Comparison of ENCODE assay signal across 8 cellular contexts in the genomic region with DNA sequence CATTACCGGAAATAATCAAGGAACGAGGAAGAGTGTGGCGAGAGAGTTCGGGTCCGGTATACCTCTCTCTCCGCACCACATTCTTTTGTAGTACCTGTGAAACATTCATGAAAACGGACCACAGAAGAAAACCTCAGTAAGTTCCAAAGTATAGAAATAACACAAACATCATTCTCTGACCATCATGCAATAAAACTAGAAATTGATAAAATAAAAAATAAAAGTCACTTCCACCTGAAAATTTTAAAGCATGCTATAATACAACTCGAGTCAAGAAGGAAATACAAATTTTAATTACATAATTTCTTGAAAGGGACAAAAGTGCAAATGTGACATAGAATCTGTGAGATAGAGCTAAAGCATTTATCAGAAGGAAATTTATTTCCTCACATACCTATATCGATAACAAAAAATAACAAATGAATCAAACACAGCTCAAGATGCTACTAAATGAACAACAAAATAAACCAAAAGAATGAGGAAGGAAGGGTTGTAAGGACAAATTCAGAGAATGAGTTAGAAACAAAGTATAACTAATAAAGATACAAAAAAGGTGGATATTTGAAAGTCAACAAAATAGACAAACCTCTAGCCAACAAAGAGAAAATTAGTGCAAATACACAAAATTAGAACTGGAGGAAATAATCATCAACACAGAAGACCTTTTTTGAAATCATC.
A peak's percentile ranks its signal among the peaks of the same experiment; 100 is the strongest.
DNase-seq lines count a peak whose midpoint lies in the region; ATAC-seq and TF ChIP-seq lines count a peak whose summit lies in the region.

No MANE protein-coding gene starts in this region.

- H3K4me1 Mint-ChIP-seq in brain: peaks cover 23% of the 10 kb centered on the region

- no peak for DNase-seq in left ventricle myocardium inferior
- DNase-seq in Right ventricle myocardium superior: no peak
- no peak for DNase-seq in vagina (ENCODE audit: extremely low spot score in 2 of 2)
- no peak for DNase-seq in NCI-H2107 (lab: John Stamatoyannopoulos, UW)
- DNase-seq in activated gamma-delta T cell treated with Interleukin-2 at 50 U/mL for 16 hours: no peak
- DNase-seq in SHP77 treated with DMSO at 0.1 percent for 48 hours (lab: John Stamatoyannopoulos, UW): no peak

- TF ChIP-seq POLR2A in vagina (IDR thresholded peaks at IDR 0.05): no peak

- peaks cover 51% of the 10 kb centered on the region for H3K27me3 ChIP-seq in left ventricle myocardium inferior (ENCODE audit: low read depth)
- H3K27me3 ChIP-seq in vagina: no peaks in the 10 kb centered on the region

- H3K4me1 ChIP-seq in left ventricle myocardium inferior: peaks cover 24% of the 10 kb centered on the region
- H3K4me1 ChIP-seq in mesodermal cell (ENCODE audit: control insufficient read depth, insufficient read depth, low read length, poor library complexity, severe bottlenecking): no peaks in the 10 kb centered on the region
- H3K4me1 ChIP-seq in vagina: peaks cover 16% of the 10 kb centered on the region

- peak overlapping the region in 3 of 5 experiments; percentile 82 to 96 (median 95) for H3K27ac Mint-ChIP-seq in brain

- no peak for TF ChIP-seq CTCF in left ventricle myocardium inferior (IDR thresholded peaks at IDR 0.05; ENCODE audit: borderline replicate concordance)
- no peak for TF ChIP-seq CTCF in brain (conservative IDR thresholded peaks at IDR 0.05)
- no peak for TF ChIP-seq CTCF in vagina (IDR thresholded peaks at IDR 0.05)

- H3K36me3 ChIP-seq in left ventricle myocardium inferior (no peaks in the 10 kb centered on the region), mesodermal cell (ENCODE audit: control insufficient read depth, insufficient read depth, low read length) (no peaks in the 10 kb centered on the region), vagina (no peaks in the 10 kb centered on the region)

- peaks cover 65% of the 10 kb centered on the region for H3K27me3 Mint-ChIP-seq in brain

- ATAC-seq in Right ventricle myocardium superior (ENCODE audit: poor library complexity): no peak

- intact Hi-C loops in left ventricle myocardium inferior (cut with micrococcal nuclease): no loop called here
- intact Hi-C loops in Right ventricle myocardium superior (cut with DNase I): loop anchor here (5.0 kb wide), 1 partner anchor 178 kb away; no protein-coding TSS in a partner anchor
- intact Hi-C loops in vagina (cut with DNase I): loop anchor here (5.0 kb wide), 1 partner anchor 178 kb away; no protein-coding TSS in a partner anchor

- H3K36me3 Mint-ChIP-seq in brain: no peaks in the 10 kb centered on the region

- peak overlapping the region; percentile 77 for H3K4me3 ChIP-seq in left ventricle myocardium inferior
- H3K4me3 ChIP-seq in mesodermal cell (ENCODE audit: extremely low read depth, insufficient read depth, low read length, poor library complexity, severe bottlenecking): peak overlapping the region; percentile 80
- H3K4me3 ChIP-seq in vagina: peak overlapping the region; percentile 44 to 61

- H3K27ac ChIP-seq in left ventricle myocardium inferior (replicated peaks): no peak overlapping the region
- H3K27ac ChIP-seq in mesodermal cell (ENCODE audit: low read depth, low read length, severe bottlenecking): no peak overlapping the region
- no peak overlapping the region for H3K27ac ChIP-seq in vagina

- WGBS in mesodermal cell (ENCODE audit: insufficient coverage in 2 of 2), 2 experiments: 0% methylated on average over 3 of the region's 9 CpGs; no CpG with 5 or more reads in 1 of the 2 experiments

- H3K9me3 ChIP-seq in left ventricle myocardium inferior (replicated peaks) (no peaks in the 10 kb centered on the region), mesodermal cell (ENCODE audit: control insufficient read depth, low read length) (no peaks in the 10 kb centered on the region), vagina (no peaks in the 10 kb centered on the region)

- H3K4me3 Mint-ChIP-seq in brain: peak overlapping the region; percentile 92 to 100 (median 100)

- peaks cover 4 to 13% (median 10%) of the 10 kb centered on the region in 5 experiments for H3K9me3 Mint-ChIP-seq in brain
